In genomic region chr22:20180245-20180630, GRCh38 we compare ENCODE assay signal across 20 cellular contexts. TPM values are rescaled to one million over a fixed set of nuclear protein-coding genes. Genes with fewer than 3 reads are reported as not detected.
DNase-seq lines count a peak whose midpoint lies in the region; ATAC-seq and TF ChIP-seq lines count a peak whose summit lies in the region.
"Had no signal": no experiment of that assay in that cellular context is flagged by ENCODE, and none has a peak within 500 bp of the region (broad histone marks: within the 10 kb centered on the region; RNA-seq: fewer than 3 reads in every experiment).

No MANE protein-coding gene starts in this region.

- H3K27ac ChIP-seq in 22Rv1 (no peak overlapping the region), WERI-Rb-1 (no peak overlapping the region)
- H3K27ac ChIP-seq: GM23248, KMS-11, spleen, transverse colon had no signal

- ATAC-seq in GM21529 (IDR thresholded peaks at IDR 0.05; ENCODE audit: unreplicated experiment): no peak
- ATAC-seq: Right ventricle myocardium inferior had no signal

- no peaks in the 10 kb centered on the region for H3K27me3 ChIP-seq in WERI-Rb-1 (ENCODE audit: insufficient read depth, low read depth, severe bottlenecking)
- H3K27me3 ChIP-seq: spleen had no signal

- DNase-seq in GM12864 (ENCODE audit: low read depth) (no peak), WERI-Rb-1 (peak; percentile 38), foreskin fibroblast (no peak), dermis blood vessel endothelial cell (no peak), nucleus accumbens (lab: John Stamatoyannopoulos, UW) (no peak), NCI-H82 treated with DMSO at 0.1 percent for 48 hours (lab: John Stamatoyannopoulos, UW; ENCODE audit: unreplicated experiment) (no peak)
- DNase-seq: AML-193, caudate nucleus, GM23248, mammary epithelial cell, NCI-H187, NCI-H526 treated with DMSO at 0.1 percent for 48 hours, occipital lobe, spleen, transverse colon had no signal

- H3K9me3 ChIP-seq in WERI-Rb-1 (ENCODE audit: severe bottlenecking): no peaks in the 10 kb centered on the region
- H3K9me3 ChIP-seq: spleen, transverse colon had no signal

- peak; percentile 61 for TF ChIP-seq CTCF in 22Rv1 (IDR thresholded peaks at IDR 0.05)
- peak; percentile 24 for TF ChIP-seq CTCF in GM12864 (IDR thresholded peaks at IDR 0.05; ENCODE audit: low read depth, low read length, missing control alignments)
- peak; percentile 55 for TF ChIP-seq CTCF in WERI-Rb-1 (IDR thresholded peaks at IDR 0.05; ENCODE audit: low read depth, low read length)
- TF ChIP-seq CTCF in foreskin fibroblast (IDR thresholded peaks at IDR 0.05; ENCODE audit: low read depth, low read length): peak; percentile 32

- H3K4me3 ChIP-seq in GM12864 (ENCODE audit: low read depth, low read length) (no peak overlapping the region), WERI-Rb-1 (ENCODE audit: low read depth, low read length) (no peak overlapping the region), foreskin fibroblast (ENCODE audit: low read depth in 1 of 2, low read length in 2 of 2) (no peak overlapping the region)
- H3K4me3 ChIP-seq: GM23248, spleen, transverse colon had no signal

- H3K36me3 ChIP-seq in WERI-Rb-1: no peaks in the 10 kb centered on the region
- H3K36me3 ChIP-seq: spleen, transverse colon had no signal

RNA-seq across cellular contexts. Expression of gene CCDC188, which starts 29.4 kb away (rescaled TPM):
- 9.4 and 11.1 TPM in 2 replicates for total RNA-seq in dermis blood vessel endothelial cell
- total RNA-seq: activated CD8-positive, alpha-beta memory T cell treated with anti-CD3 and anti-CD28 coated beads for 36 hours; occipital lobe had no signal

RNA-seq across cellular contexts. Expression of gene ZDHHC8, which starts 48.6 kb away (rescaled TPM):
- 9.0 and 20.4 TPM in 2 replicates for total RNA-seq in dermis blood vessel endothelial cell
